Comparison of ENCODE assay signal across 11 cellular contexts in genomic region chr19:12034196-12034595, GRCh38. TPM values are rescaled to one million over a fixed set of nuclear protein-coding genes. Genes with fewer than 3 reads are reported as not detected.
DNase-seq lines count a peak whose midpoint lies in the region; ATAC-seq and TF ChIP-seq lines count a peak whose summit lies in the region.
"Had no signal": no experiment of that assay in that cellular context is flagged by ENCODE, and none has a peak within 500 bp of the region (broad histone marks: within the 10 kb centered on the region; RNA-seq: fewer than 3 reads in every experiment).

No MANE protein-coding gene starts in this region.

- no peaks in the 10 kb centered on the region for H3K27me3 ChIP-seq in skeletal muscle tissue (ENCODE audit: control insufficient read depth in 3 of 3, insufficient read depth in 3 of 3, low read length in 3 of 3)

- no peaks in the 10 kb centered on the region for H3K27me3 Mint-ChIP-seq in activated CD8-positive, alpha-beta T cell treated with anti-CD3 and anti-CD28 coated beads for 36 hours
- H3K27me3 Mint-ChIP-seq in activated CD8-positive, alpha-beta T cell treated with anti-CD3 and anti-CD28 coated beads, Interleukin-2, amount 10 ng/mL, durations not matched to agents 7 days and 5 days (ENCODE audit: low read depth): no peaks in the 10 kb centered on the region

- peak overlapping the region; percentile 57 for H3K4me3 Mint-ChIP-seq in activated CD8-positive, alpha-beta T cell treated with anti-CD3 and anti-CD28 coated beads for 36 hours
- no peak overlapping the region for H3K4me3 Mint-ChIP-seq in activated CD8-positive, alpha-beta T cell treated with anti-CD3 and anti-CD28 coated beads, Interleukin-2, amount 10 ng/mL, durations not matched to agents 7 days and 5 days

- CTCF ChIA-PET in activated CD8-positive, alpha-beta T cell treated with anti-CD3 and anti-CD28 coated beads for 36 hours (lab: Charles Lee): interaction anchor here (0.7 to 1.4 kb wide), 3 partner anchors 46 to 237 kb away, joined by 3 read pairs; no protein-coding TSS in a partner anchor
- CTCF ChIA-PET in activated CD8-positive, alpha-beta T cell treated with anti-CD3 and anti-CD28 coated beads, Interleukin-2, amount 10 ng/mL, durations not matched to agents 7 days and 5 days (lab: Charles Lee): interaction anchor here (1.2 to 1.8 kb wide), 3 partner anchors 25 to 71 kb away, joined by 3 to 5 read pairs (median 4); no protein-coding TSS in a partner anchor

- H3K4me1 Mint-ChIP-seq in activated CD8-positive, alpha-beta T cell treated with anti-CD3 and anti-CD28 coated beads for 36 hours (ENCODE audit: low read depth): peaks cover 12% of the 10 kb centered on the region
- H3K4me1 Mint-ChIP-seq in activated CD8-positive, alpha-beta T cell treated with anti-CD3 and anti-CD28 coated beads, Interleukin-2, amount 10 ng/mL, durations not matched to agents 7 days and 5 days (ENCODE audit: low read depth): peaks cover 9% of the 10 kb centered on the region

- H3K9me3 ChIP-seq in skeletal muscle tissue (ENCODE audit: control insufficient read depth in 3 of 3, low read length in 3 of 3): no peaks in the 10 kb centered on the region

- H3K4me3 ChIP-seq in astrocyte of the cerebellum (ENCODE audit: low read depth, low read length) (peak overlapping the region; percentile 86), skeletal muscle tissue (ENCODE audit: low read length in 3 of 3) (peak overlapping the region in 1 of 3 donors; percentile 97)

- DNase-seq in activated CD8-positive, alpha-beta T cell treated with anti-CD3 and anti-CD28 coated beads for 36 hours: no peak
- DNase-seq in activated CD8-positive, alpha-beta T cell treated with anti-CD3 and anti-CD28 coated beads, Interleukin-2, amount 10 ng/mL, durations not matched to agents 7 days and 5 days: no peak
- DNase-seq in astrocyte of the cerebellum (ENCODE audit: low read depth): no peak
- no peak for DNase-seq in left lobe of liver (ENCODE audit: low spot score)
- no peak for DNase-seq in NCI-H510A (lab: John Stamatoyannopoulos, UW)
- DNase-seq: GOT3, NCI-H510A treated with DMSO at 0.1 percent for 48 hours had no signal

- no peak for TF ChIP-seq CTCF in activated CD8-positive, alpha-beta T cell treated with anti-CD3 and anti-CD28 coated beads for 36 hours (IDR thresholded peaks at IDR 0.05)
- TF ChIP-seq CTCF in astrocyte of the cerebellum (IDR thresholded peaks at IDR 0.05; ENCODE audit: low read depth, low read length, missing control alignments): no peak

- intact Hi-C loops in activated CD8-positive, alpha-beta T cell treated with anti-CD3 and anti-CD28 coated beads for 36 hours (cut with micrococcal nuclease): no loop called here

- peak overlapping the region in 2 of 3 donors; percentile 91 to 98 for H3K9ac ChIP-seq in skeletal muscle tissue (ENCODE audit: low read depth in 1 of 3, low read length in 3 of 3)

- H3K36me3 ChIP-seq in skeletal muscle tissue (ENCODE audit: control insufficient read depth in 3 of 3, insufficient read depth in 3 of 3, low read length in 3 of 3): peaks cover 0 to 3% (median 0%) of the 10 kb centered on the region in 3 donors

- no peaks in the 10 kb centered on the region for H3K9me3 Mint-ChIP-seq in activated CD8-positive, alpha-beta T cell treated with anti-CD3 and anti-CD28 coated beads for 36 hours
- H3K9me3 Mint-ChIP-seq in activated CD8-positive, alpha-beta T cell treated with anti-CD3 and anti-CD28 coated beads, Interleukin-2, amount 10 ng/mL, durations not matched to agents 7 days and 5 days (ENCODE audit: insufficient read depth): peaks cover 4% of the 10 kb centered on the region

- in situ Hi-C loops in astrocyte of the cerebellum (cut with HindIII; ENCODE audit: low sequenced_read_pairs): no loop called here

- peaks cover 5 to 6% (median 6%) of the 10 kb centered on the region in 3 donors for H3K4me1 ChIP-seq in skeletal muscle tissue (ENCODE audit: control insufficient read depth in 3 of 3, insufficient read depth in 3 of 3, low read length in 3 of 3)

- H3K27ac Mint-ChIP-seq in activated CD8-positive, alpha-beta T cell treated with anti-CD3 and anti-CD28 coated beads for 36 hours: no peak overlapping the region
- H3K27ac Mint-ChIP-seq in activated CD8-positive, alpha-beta T cell treated with anti-CD3 and anti-CD28 coated beads, Interleukin-2, amount 10 ng/mL, durations not matched to agents 7 days and 5 days: no peak overlapping the region

- POLR2A ChIA-PET in activated CD8-positive, alpha-beta T cell treated with anti-CD3 and anti-CD28 coated beads for 36 hours (lab: Charles Lee): interaction anchor here (0.6 to 1.6 kb wide), 4 partner anchors 18 to 42 kb away, joined by 3 to 7 read pairs (median 3); partner anchors contain the start of gene ZNF878
- POLR2A ChIA-PET in activated CD8-positive, alpha-beta T cell treated with anti-CD3 and anti-CD28 coated beads, Interleukin-2, amount 10 ng/mL, durations not matched to agents 7 days and 5 days (lab: Charles Lee): interaction anchor here (1.6 kb wide), 1 partner anchor 46 kb away, joined by 4 read pairs; no protein-coding TSS in a partner anchor

- peaks cover 11% of the 10 kb centered on the region for H3K36me3 Mint-ChIP-seq in activated CD8-positive, alpha-beta T cell treated with anti-CD3 and anti-CD28 coated beads for 36 hours (ENCODE audit: low read depth)
- peaks cover 15% of the 10 kb centered on the region for H3K36me3 Mint-ChIP-seq in activated CD8-positive, alpha-beta T cell treated with anti-CD3 and anti-CD28 coated beads, Interleukin-2, amount 10 ng/mL, durations not matched to agents 7 days and 5 days (ENCODE audit: low read depth)

- H3K27ac ChIP-seq in skeletal muscle tissue (ENCODE audit: low read depth, low read length): no peak overlapping the region

- ATAC-seq in activated CD8-positive, alpha-beta T cell treated with anti-CD3 and anti-CD28 coated beads for 36 hours: no peak
- no peak for ATAC-seq in activated CD8-positive, alpha-beta T cell treated with anti-CD3 and anti-CD28 coated beads, Interleukin-2, amount 10 ng/mL, durations not matched to agents 7 days and 5 days
- ATAC-seq in left lobe of liver: peak; percentile 10
- ATAC-seq in GM18519 (IDR thresholded peaks at IDR 0.05; ENCODE audit: low FRiP score, unreplicated experiment): no peak
- ATAC-seq in HG03521 (IDR thresholded peaks at IDR 0.05; ENCODE audit: unreplicated experiment): no peak

RNA-seq across cellular contexts. Expression of gene ZNF433, which starts 1.3 kb away (rescaled TPM):
- 1 to 10 TPM; 1.5 to 2.1 TPM for total RNA-seq in activated CD8-positive, alpha-beta T cell treated with anti-CD3 and anti-CD28 coated beads for 36 hours
- under 1 TPM; 0.60 to 0.95 TPM for total RNA-seq in activated CD8-positive, alpha-beta T cell treated with anti-CD3 and anti-CD28 coated beads, Interleukin-2, amount 10 ng/mL, durations not matched to agents 7 days and 5 days
- 2.7 TPM for total RNA-seq in left lobe of liver
- total RNA-seq in skeletal muscle tissue: 4.2 TPM
- total RNA-seq: HT1080 had no signal

RNA-seq across cellular contexts. Expression of gene ZNF878, which starts 18.6 kb away (rescaled TPM):
- 1 to 10 TPM in 1 of 2 experiments, under 1 TPM in 1; 0.65 to 1.0 TPM for total RNA-seq in activated CD8-positive, alpha-beta T cell treated with anti-CD3 and anti-CD28 coated beads for 36 hours
- total RNA-seq in activated CD8-positive, alpha-beta T cell treated with anti-CD3 and anti-CD28 coated beads, Interleukin-2, amount 10 ng/mL, durations not matched to agents 7 days and 5 days: 1 to 10 TPM; 1.1 to 1.7 TPM
- total RNA-seq in left lobe of liver (0.10 TPM), skeletal muscle tissue (0.52 TPM)
- total RNA-seq: HT1080 had no signal

RNA-seq across cellular contexts. Expression of gene ZNF844, which starts 30.3 kb away (rescaled TPM):
- 1 to 10 TPM; 2.6 to 3.8 TPM for total RNA-seq in activated CD8-positive, alpha-beta T cell treated with anti-CD3 and anti-CD28 coated beads for 36 hours
- 1 to 10 TPM; 1.7 to 2.4 TPM for total RNA-seq in activated CD8-positive, alpha-beta T cell treated with anti-CD3 and anti-CD28 coated beads, Interleukin-2, amount 10 ng/mL, durations not matched to agents 7 days and 5 days
- total RNA-seq in left lobe of liver: 2.7 TPM
- total RNA-seq in skeletal muscle tissue: 9.4 TPM
